In genomic region chr7:55951637-55952351, GRCh38 we compare ENCODE assay signal across 8 cellular contexts. TPM values are rescaled to one million over a fixed set of nuclear protein-coding genes. Genes with fewer than 3 reads are reported as not detected.
DNase-seq lines count a peak whose midpoint lies in the region; ATAC-seq and TF ChIP-seq lines count a peak whose summit lies in the region.

Gene MRPS17 (plus strand): TSS chr7:55951877. CDS start chr7:55953196, 1,319 bp downstream.

- H3K27ac Mint-ChIP-seq in activated T-cell treated with anti-CD3 and anti-CD28 coated beads, Interleukin-2, amount 50 U/mL, for 24 hours: peak within 1 kb of the TSS; percentile 98

- peaks cover 26% of the 10 kb centered on the region for H3K4me1 Mint-ChIP-seq in activated T-cell treated with anti-CD3 and anti-CD28 coated beads, Interleukin-2, amount 50 U/mL, for 24 hours (ENCODE audit: low read depth)

- peak within 1 kb of the TSS; percentile 87 for H3K9ac ChIP-seq in mucosa of stomach (ENCODE audit: low read length)

- peaks cover 51% of the 10 kb centered on the region for H3K36me3 Mint-ChIP-seq in activated T-cell treated with anti-CD3 and anti-CD28 coated beads, Interleukin-2, amount 50 U/mL, for 24 hours (ENCODE audit: low read depth)

- ATAC-seq in GM21619 (IDR thresholded peaks at IDR 0.05; ENCODE audit: unreplicated experiment): peak; percentile 100

- H3K9me3 ChIP-seq in esophagus (ENCODE audit: control insufficient read depth in 2 of 2, insufficient read depth in 1 of 2, low read depth in 1 of 2, low read length in 1 of 2): no peaks in the 10 kb centered on the region
- H3K9me3 ChIP-seq in mucosa of stomach (ENCODE audit: control insufficient read depth, low read length): no peaks in the 10 kb centered on the region

- peak; percentile 97 for DNase-seq in DMS53 (lab: John Stamatoyannopoulos, UW)
- DNase-seq in Jurkat, Clone E6-1 (ENCODE audit: low read depth, low spot score): peak; percentile 87
- peak; percentile 95 for DNase-seq in activated T-cell treated with anti-CD3 and anti-CD28 coated beads, Interleukin-2, amount 50 U/mL, for 24 hours
- peak; percentile 80 to 83 for DNase-seq in stimulated activated CD8-positive, alpha-beta memory T cell treated with anti-CD3 and anti-CD28 coated beads, Interleukin-7, amount 100 ng/mL, for 1 hour (ENCODE audit: low read depth in 2 of 2)

- H3K4me3 Mint-ChIP-seq in activated T-cell treated with anti-CD3 and anti-CD28 coated beads, Interleukin-2, amount 50 U/mL, for 24 hours: peak within 1 kb of the TSS; percentile 97

- H3K27me3 ChIP-seq in esophagus (ENCODE audit: control insufficient read depth in 1 of 2, insufficient read depth in 2 of 2, low read length in 2 of 2) (no peaks in the 10 kb centered on the region), mucosa of stomach (ENCODE audit: control insufficient read depth, insufficient read depth, low read length) (no peaks in the 10 kb centered on the region)

- peak within 1 kb of the TSS; percentile 79 to 89 for H3K27ac ChIP-seq in esophagus (ENCODE audit: low read depth in 2 of 2, low read length in 1 of 2)

- peak within 1 kb of the TSS; percentile 98 for H3K4me3 ChIP-seq in Jurkat, Clone E6-1 (ENCODE audit: low read length)
- peak within 1 kb of the TSS; percentile 80 to 84 for H3K4me3 ChIP-seq in esophagus (ENCODE audit: low read depth in 1 of 2, low read length in 2 of 2)
- peak within 1 kb of the TSS; percentile 96 for H3K4me3 ChIP-seq in mucosa of stomach (ENCODE audit: low read length)

- WGBS in esophagus, 2 donors: 1% methylated on average over 49 to 53 of the region's 53 CpGs

- no peaks in the 10 kb centered on the region for H3K9me3 Mint-ChIP-seq in activated T-cell treated with anti-CD3 and anti-CD28 coated beads, Interleukin-2, amount 50 U/mL, for 24 hours

- no peaks in the 10 kb centered on the region for H3K36me3 ChIP-seq in esophagus (ENCODE audit: control insufficient read depth in 2 of 2, insufficient read depth in 2 of 2, low read length in 1 of 2)
- H3K36me3 ChIP-seq in mucosa of stomach (ENCODE audit: control insufficient read depth, insufficient read depth, low read length): no peaks in the 10 kb centered on the region

- H3K4me1 ChIP-seq in esophagus (ENCODE audit: control insufficient read depth in 2 of 2, insufficient read depth in 2 of 2, low read length in 1 of 2): no peaks in the 10 kb centered on the region
- H3K4me1 ChIP-seq in mucosa of stomach (ENCODE audit: control insufficient read depth, insufficient read depth, low read length): no peaks in the 10 kb centered on the region

- H3K27me3 Mint-ChIP-seq in activated T-cell treated with anti-CD3 and anti-CD28 coated beads, Interleukin-2, amount 50 U/mL, for 24 hours: no peaks in the 10 kb centered on the region

TF ChIP-seq in PFSK-1, 5 proteins besides CTCF, POLR2A, EP300 and RAD21:
- TF ChIP-seq FOXP2 (optimal IDR thresholded peaks at IDR 0.05; ENCODE audit: borderline replicate concordance, extremely low read depth, extremely low read length, insufficient read depth) (peak; percentile 94), TAF1 (IDR thresholded peaks at IDR 0.05; ENCODE audit: borderline replicate concordance, insufficient read depth, low read length) (peak; percentile 80), SIN3A (IDR thresholded peaks at IDR 0.05; ENCODE audit: borderline replicate concordance, insufficient read depth, low read length) (peak; percentile 80; the same call in 1 of the 2 replicates), POLR2AphosphoS5 (IDR thresholded peaks at IDR 0.05; ENCODE audit: low read depth, low read length) (peak; percentile 97)
- TF ChIP-seq, protein P1, sequence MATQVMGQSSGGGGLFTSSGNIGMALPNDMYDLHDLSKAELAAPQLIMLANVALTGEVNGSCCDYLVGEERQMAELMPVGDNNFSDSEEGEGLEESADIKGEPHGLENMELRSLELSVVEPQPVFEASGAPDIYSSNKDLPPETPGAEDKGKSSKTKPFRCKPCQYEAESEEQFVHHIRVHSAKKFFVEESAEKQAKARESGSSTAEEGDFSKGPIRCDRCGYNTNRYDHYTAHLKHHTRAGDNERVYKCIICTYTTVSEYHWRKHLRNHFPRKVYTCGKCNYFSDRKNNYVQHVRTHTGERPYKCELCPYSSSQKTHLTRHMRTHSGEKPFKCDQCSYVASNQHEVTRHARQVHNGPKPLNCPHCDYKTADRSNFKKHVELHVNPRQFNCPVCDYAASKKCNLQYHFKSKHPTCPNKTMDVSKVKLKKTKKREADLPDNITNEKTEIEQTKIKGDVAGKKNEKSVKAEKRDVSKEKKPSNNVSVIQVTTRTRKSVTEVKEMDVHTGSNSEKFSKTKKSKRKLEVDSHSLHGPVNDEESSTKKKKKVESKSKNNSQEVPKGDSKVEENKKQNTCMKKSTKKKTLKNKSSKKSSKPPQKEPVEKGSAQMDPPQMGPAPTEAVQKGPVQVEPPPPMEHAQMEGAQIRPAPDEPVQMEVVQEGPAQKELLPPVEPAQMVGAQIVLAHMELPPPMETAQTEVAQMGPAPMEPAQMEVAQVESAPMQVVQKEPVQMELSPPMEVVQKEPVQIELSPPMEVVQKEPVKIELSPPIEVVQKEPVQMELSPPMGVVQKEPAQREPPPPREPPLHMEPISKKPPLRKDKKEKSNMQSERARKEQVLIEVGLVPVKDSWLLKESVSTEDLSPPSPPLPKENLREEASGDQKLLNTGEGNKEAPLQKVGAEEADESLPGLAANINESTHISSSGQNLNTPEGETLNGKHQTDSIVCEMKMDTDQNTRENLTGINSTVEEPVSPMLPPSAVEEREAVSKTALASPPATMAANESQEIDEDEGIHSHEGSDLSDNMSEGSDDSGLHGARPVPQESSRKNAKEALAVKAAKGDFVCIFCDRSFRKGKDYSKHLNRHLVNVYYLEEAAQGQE (IDR thresholded peaks at IDR 0.05; ENCODE audit: insufficient read depth in 1 of 2, low read depth in 2 of 2, low read length in 2 of 2): no peak
TF ChIP-seq in PFSK-1: peak in this region for 4.

RNA-seq across cellular contexts. Expression of gene MRPS17, which starts in this region (rescaled TPM):
- polyA plus RNA-seq in Jurkat, Clone E6-1 (2012; ENCODE audit: insufficient read depth, insufficient read length): 43.1 TPM
- polyA plus RNA-seq in PFSK-1 (2012; ENCODE audit: insufficient read length, low read depth): 17.6 TPM
- polyA plus RNA-seq in esophagus: 10 to 100 TPM in 1 of 2 donors, 1 to 10 TPM in 1; 9.8 to 12.7 TPM

Comparison
In these comparisons a context has a peak if more than half of its experiments do, and no peak if none do; other contexts are left out.
1. Peak in every context shown above with its lines: DNase-seq, ATAC-seq, H3K4me3 ChIP-seq and H3K27ac ChIP-seq.